Comparison of ENCODE assay signal across 1 cellular context in the genomic region with DNA sequence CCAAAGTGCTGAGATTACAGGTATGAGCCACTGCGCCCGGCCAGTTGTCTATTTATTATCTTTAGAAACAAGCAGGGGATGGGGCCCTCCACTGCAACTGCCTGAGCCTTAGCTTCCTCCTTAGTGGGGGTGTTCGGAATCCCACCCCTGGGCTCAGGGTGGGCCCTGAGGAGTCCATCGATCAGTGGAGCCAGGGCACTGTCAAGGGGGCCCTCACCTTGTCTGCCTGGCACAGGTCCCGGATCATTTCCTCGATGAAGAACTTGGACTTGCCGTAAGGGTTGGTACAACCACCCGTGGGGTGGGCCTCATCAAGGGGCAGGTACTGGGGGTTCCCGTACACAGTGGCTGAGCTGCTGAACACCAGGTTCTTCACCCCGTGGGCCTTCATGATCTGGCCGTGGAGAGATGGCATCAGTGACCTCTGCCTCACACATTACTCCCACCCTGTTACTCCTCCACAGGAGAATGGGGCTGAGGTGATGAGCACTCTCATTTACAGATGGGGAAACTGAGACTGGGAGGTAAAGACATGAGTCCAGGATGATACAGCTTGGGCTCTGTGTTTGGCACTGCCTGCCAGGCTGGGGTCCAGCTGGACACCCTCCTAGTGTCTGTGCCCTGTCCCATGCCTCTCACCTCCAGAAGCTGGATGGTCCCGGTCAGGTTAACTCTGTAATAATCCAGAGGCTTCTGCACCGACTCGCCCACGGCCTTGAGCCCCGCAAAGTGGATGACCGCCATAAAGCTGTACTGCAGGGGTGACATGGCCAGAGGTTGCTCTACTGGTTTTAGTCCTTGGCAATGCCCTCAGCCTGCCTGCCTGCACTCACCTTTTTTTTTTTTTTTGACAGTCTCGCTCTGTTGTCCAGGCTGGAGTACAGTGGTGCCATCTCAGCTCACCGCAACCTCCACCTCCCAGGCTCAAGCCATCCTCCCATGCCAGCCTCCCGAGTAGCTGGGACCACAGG.
TF ChIP-seq lines count a peak whose summit lies in the region.

No MANE protein-coding gene starts in this region.

TF ChIP-seq in K562, 482 proteins besides CTCF, POLR2A, EP300 and RAD21:
- 0 out of 2 replicates have a peak, but pooled peaks have one; percentile 24 for TF ChIP-seq POLR2AphosphoS2 (IDR thresholded peaks at IDR 0.05; ENCODE audit: low read length)
- no peak for TF ChIP-seq KAT8 (IDR thresholded peaks at IDR 0.05; ENCODE audit: low read depth)
- peak; percentile 41 for TF ChIP-seq POLR2G (IDR thresholded peaks at IDR 0.05; ENCODE audit: low read depth, low read length)
- peak; percentile 34; the same call in 1 of the 2 replicates for TF ChIP-seq RBFOX2 (IDR thresholded peaks at IDR 0.05; ENCODE audit: low read depth, low read length)
